ENCODE assay signal across 26 cellular contexts in genomic region chr2:178383718-178384117, GRCh38.
A peak's percentile ranks its signal among the peaks of the same experiment; 100 is the strongest.
DNase-seq lines count a peak whose midpoint lies in the region; ATAC-seq, FAIRE-seq and TF ChIP-seq lines count a peak whose summit lies in the region.
"Had no signal": no experiment of that assay in that cellular context is flagged by ENCODE, and none has a peak within 500 bp of the region (broad histone marks: within the 10 kb centered on the region; RNA-seq: fewer than 3 reads in every experiment).

No MANE protein-coding gene starts in this region.

- in situ Hi-C loops in K562 (cut with MboI), result no loop called here

- no peak overlapping the region for H3K4me2 ChIP-seq in A549
- H3K4me2 ChIP-seq in KMS-11, result peak overlapping the region; percentile 29; the same call in 1 of the 2 replicates
- no peak overlapping the region for H3K4me2 ChIP-seq in K562 (ENCODE audit: insufficient read depth, low read length)
- H3K4me2 ChIP-seq: BLaER1 had no signal

- TF ChIP-seq CTCF in A549 (IDR thresholded peaks at IDR 0.05), result no peak
- TF ChIP-seq CTCF in KMS-11 (conservative IDR thresholded peaks at IDR 0.05; ENCODE audit: low read depth, low read length), result no peak
- no peak for TF ChIP-seq CTCF in K562 (IDR thresholded peaks at IDR 0.05 in 2 of 3, conservative IDR thresholded peaks at IDR 0.05 in 1 of 3; ENCODE audit: insufficient read depth in 2 of 3, low read depth in 1 of 3, low read length in 3 of 3)

- BruUV-seq in K562 (replicated peaks; lab: Mats Ljungman, UMichigan), result no TSS peak

- TF ChIP-seq EP300 in A549 (IDR thresholded peaks at IDR 0.05) (no peak), K562 (IDR thresholded peaks at IDR 0.05; ENCODE audit: low read length) (no peak)

- H2AFZ ChIP-seq in KMS-11 (ENCODE audit: low read depth) (no peak overlapping the region), K562 (ENCODE audit: low read depth, low read length) (no peak overlapping the region)

- WGBS in A549 (ENCODE audit: missing lambda C conversion rate), result 70% methylated on average over 5 of the region's 5 CpGs
- 29% methylated on average over 5 of the region's 5 CpGs for WGBS in K562 (ENCODE audit: insufficient coverage, low coverage, missing lambda C conversion rate)

- H3K4me3 ChIP-seq in A549 (no peak overlapping the region), KMS-11 (IDR thresholded peaks at IDR 0.05; ENCODE audit: insufficient read depth, low read depth, low read length) (no peak overlapping the region), K562 (no peak overlapping the region)
- H3K4me3 ChIP-seq: BLaER1, GM12878 had no signal

- H3K36me3 ChIP-seq in KMS-11 (ENCODE audit: insufficient read depth) (no peaks in the 10 kb centered on the region), K562 (ENCODE audit: control insufficient read depth, insufficient read depth, low read length) (0 out of 3 replicates have a peak, but pooled peaks cover 3% of the 10 kb centered on the region)
- H3K36me3 ChIP-seq: BE2C, BLaER1 had no signal

- TF ChIP-seq RAD21 in A549 (conservative IDR thresholded peaks at IDR 0.05 in 1 of 2, IDR thresholded peaks at IDR 0.05 in 1 of 2) (no peak), K562 (CRISPR knock-in tag; conservative IDR thresholded peaks at IDR 0.05 in 1 of 2, IDR thresholded peaks at IDR 0.05 in 1 of 2) (no peak)

- H4K20me1 ChIP-seq in KMS-11 (ENCODE audit: insufficient read depth) (no peaks in the 10 kb centered on the region), K562 (replicated peaks; ENCODE audit: control insufficient read depth, insufficient read depth, low read length) (no peaks in the 10 kb centered on the region)
- H4K20me1 ChIP-seq: BLaER1 had no signal

- H3K27me3 ChIP-seq in KMS-11 (ENCODE audit: insufficient read depth, low read depth) (no peaks in the 10 kb centered on the region), K562 (ENCODE audit: control insufficient read depth in 2 of 2, insufficient read depth in 2 of 2, low read length in 2 of 2) (0 out of 5 replicates have a peak, but pooled peaks cover 0 to 4% of the 10 kb centered on the region in 2 experiments)
- H3K27me3 ChIP-seq: BE2C, BLaER1 had no signal

- H3K79me2 ChIP-seq in KMS-11 (ENCODE audit: insufficient read depth, low read depth) (no peaks in the 10 kb centered on the region), K562 (ENCODE audit: control insufficient read depth, insufficient read depth, low read length) (no peaks in the 10 kb centered on the region)

- DNase-seq in A549 (ENCODE audit: low read depth in 1 of 2, low spot score in 1 of 2) (no peak), K562 (ENCODE audit: extremely low read depth in 1 of 4, low spot score in 3 of 4) (no peak), Ammon's horn (ENCODE audit: low spot score) (no peak), GOT3 (lab: John Stamatoyannopoulos, UW) (no peak)
- DNase-seq: 8988T; AML-193; BE2C; C1 segment of cervical spinal cord; CD4-positive, alpha-beta memory T cell; CD4-positive, CD25-positive, alpha-beta regulatory T cell; CD8-positive, alpha-beta memory T cell; COR-L47; DMS 273 treated with DMSO at 0.1 percent for 48 hours; DMS153; DMS53; DMS79; DND-41; EL; GDM1 had no signal

- no peak overlapping the region for H3K9ac ChIP-seq in KMS-11
- no peak overlapping the region for H3K9ac ChIP-seq in K562 (ENCODE audit: insufficient read depth in 1 of 2, low read depth in 2 of 2, low read length in 2 of 2)
- H3K9ac ChIP-seq: BLaER1 had no signal

- ATAC-seq in A549 (no peak), K562 (no peak), GM21619 (IDR thresholded peaks at IDR 0.05; ENCODE audit: unreplicated experiment) (no peak)
- ATAC-seq: GM12878 had no signal

- TF ChIP-seq POLR2A in A549 (IDR thresholded peaks at IDR 0.05; ENCODE audit: low read length) (no peak), K562 (conservative IDR thresholded peaks at IDR 0.05) (no peak)

- no peak for FAIRE-seq in A549 (lab: Jason Lieb, UNC)
- no peak for FAIRE-seq in K562 (lab: Jason Lieb, UNC)
- FAIRE-seq: A204.1, GM12878, GM12892, GM18507 had no signal

- H3K9me3 ChIP-seq in A549 (no peaks in the 10 kb centered on the region), K562 (replicated peaks; ENCODE audit: control insufficient read depth, insufficient read depth, low read depth, low read length) (no peaks in the 10 kb centered on the region)
- H3K9me3 ChIP-seq: BE2C, BLaER1 had no signal

- no peaks in the 10 kb centered on the region for H3K9me1 ChIP-seq in K562 (ENCODE audit: control insufficient read depth, insufficient read depth, low read length)

- CTCF ChIA-PET in A549 (lab: Yijun Ruan, JAX), result no interaction called here
- CTCF ChIA-PET in K562 (lab: Yijun Ruan, JAX; ENCODE audit: low intra/inter-chr PET ratio), result interaction anchor here (0.6 kb wide), 1 partner anchor 30 kb away, joined by 3 read pairs; no protein-coding TSS in a partner anchor

- POLR2A ChIA-PET in A549 (lab: Yijun Ruan, JAX), result no interaction called here
- POLR2A ChIA-PET in K562 (lab: Yijun Ruan, JAX), result no interaction called here

- intact Hi-C loops in K562 (cut with micrococcal nuclease), result no loop called here

- no peak overlapping the region for H3K27ac ChIP-seq in A549
- H3K27ac ChIP-seq in KMS-11, result peak overlapping the region; percentile 16; the same call in 1 of the 2 replicates
- no peak overlapping the region for H3K27ac ChIP-seq in K562 (ENCODE audit: extremely low read depth, low read depth, low read length)
- H3K27ac ChIP-seq: BLaER1 had no signal

- no peaks in the 10 kb centered on the region for H3K4me1 ChIP-seq in A549
- H3K4me1 ChIP-seq in KMS-11 (ENCODE audit: low read depth, poor library complexity, severe bottlenecking), result peaks cover 22% of the 10 kb centered on the region
- no peaks in the 10 kb centered on the region; a peak in 1 of 5 replicates for H3K4me1 ChIP-seq in K562 (replicated peaks in 1 of 2; ENCODE audit: control insufficient read depth in 2 of 2, insufficient read depth in 2 of 2, low read length in 2 of 2)
- H3K4me1 ChIP-seq: BE2C, BLaER1 had no signal

TF ChIP-seq in A549, 52 proteins besides CTCF, POLR2A, EP300 and RAD21:
- peak; percentile 15 for TF ChIP-seq MAFK (IDR thresholded peaks at IDR 0.05; ENCODE audit: partially characterized antibody)
- TF ChIP-seq CHD2 (IDR thresholded peaks at IDR 0.05; ENCODE audit: low read length, partially characterized antibody), result no peak

TF ChIP-seq in K562, 482 proteins besides CTCF, POLR2A, EP300 and RAD21:
- peak; percentile 23; the same call in 1 of the 2 replicates for TF ChIP-seq ZNF316 (IDR thresholded peaks at IDR 0.05)
- TF ChIP-seq, protein P1, sequence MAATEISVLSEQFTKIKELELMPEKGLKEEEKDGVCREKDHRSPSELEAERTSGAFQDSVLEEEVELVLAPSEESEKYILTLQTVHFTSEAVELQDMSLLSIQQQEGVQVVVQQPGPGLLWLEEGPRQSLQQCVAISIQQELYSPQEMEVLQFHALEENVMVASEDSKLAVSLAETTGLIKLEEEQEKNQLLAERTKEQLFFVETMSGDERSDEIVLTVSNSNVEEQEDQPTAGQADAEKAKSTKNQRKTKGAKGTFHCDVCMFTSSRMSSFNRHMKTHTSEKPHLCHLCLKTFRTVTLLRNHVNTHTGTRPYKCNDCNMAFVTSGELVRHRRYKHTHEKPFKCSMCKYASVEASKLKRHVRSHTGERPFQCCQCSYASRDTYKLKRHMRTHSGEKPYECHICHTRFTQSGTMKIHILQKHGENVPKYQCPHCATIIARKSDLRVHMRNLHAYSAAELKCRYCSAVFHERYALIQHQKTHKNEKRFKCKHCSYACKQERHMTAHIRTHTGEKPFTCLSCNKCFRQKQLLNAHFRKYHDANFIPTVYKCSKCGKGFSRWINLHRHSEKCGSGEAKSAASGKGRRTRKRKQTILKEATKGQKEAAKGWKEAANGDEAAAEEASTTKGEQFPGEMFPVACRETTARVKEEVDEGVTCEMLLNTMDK (IDR thresholded peaks at IDR 0.05; ENCODE audit: borderline replicate concordance, insufficient read depth, low read depth, low read length, poor library complexity, severe bottlenecking), result no peak

Comparison
In these comparisons a context has a peak if more than half of its experiments do, and no peak if none do; other contexts are left out.
1. Of the 35 proteins assayed by ChIP-seq in both K562 and A549: peak only in K562: none; only in A549: MAFK; in both: none; in neither: 34.